ENCODE assay signal across 1 cellular context in genomic region chr3:111851511-111851954, GRCh38.
A peak's percentile ranks its signal among the peaks of the same experiment; 100 is the strongest.
TF ChIP-seq lines count a peak whose summit lies in the region.

No MANE protein-coding gene starts in this region.

TF ChIP-seq in HEK293, 187 proteins besides CTCF, POLR2A, EP300 and RAD21 (continued from another document):
- TF ChIP-seq TRIM28 (IDR thresholded peaks at IDR 0.05; ENCODE audit: borderline replicate concordance, low read length) (0 out of 2 replicates have a peak, but pooled peaks have one; percentile 5), GFI1B (tag by site-specific recombination; IDR thresholded peaks at IDR 0.05) (peak; percentile 84)
